1 cellular context compared by ENCODE assay signal in the genomic region with DNA sequence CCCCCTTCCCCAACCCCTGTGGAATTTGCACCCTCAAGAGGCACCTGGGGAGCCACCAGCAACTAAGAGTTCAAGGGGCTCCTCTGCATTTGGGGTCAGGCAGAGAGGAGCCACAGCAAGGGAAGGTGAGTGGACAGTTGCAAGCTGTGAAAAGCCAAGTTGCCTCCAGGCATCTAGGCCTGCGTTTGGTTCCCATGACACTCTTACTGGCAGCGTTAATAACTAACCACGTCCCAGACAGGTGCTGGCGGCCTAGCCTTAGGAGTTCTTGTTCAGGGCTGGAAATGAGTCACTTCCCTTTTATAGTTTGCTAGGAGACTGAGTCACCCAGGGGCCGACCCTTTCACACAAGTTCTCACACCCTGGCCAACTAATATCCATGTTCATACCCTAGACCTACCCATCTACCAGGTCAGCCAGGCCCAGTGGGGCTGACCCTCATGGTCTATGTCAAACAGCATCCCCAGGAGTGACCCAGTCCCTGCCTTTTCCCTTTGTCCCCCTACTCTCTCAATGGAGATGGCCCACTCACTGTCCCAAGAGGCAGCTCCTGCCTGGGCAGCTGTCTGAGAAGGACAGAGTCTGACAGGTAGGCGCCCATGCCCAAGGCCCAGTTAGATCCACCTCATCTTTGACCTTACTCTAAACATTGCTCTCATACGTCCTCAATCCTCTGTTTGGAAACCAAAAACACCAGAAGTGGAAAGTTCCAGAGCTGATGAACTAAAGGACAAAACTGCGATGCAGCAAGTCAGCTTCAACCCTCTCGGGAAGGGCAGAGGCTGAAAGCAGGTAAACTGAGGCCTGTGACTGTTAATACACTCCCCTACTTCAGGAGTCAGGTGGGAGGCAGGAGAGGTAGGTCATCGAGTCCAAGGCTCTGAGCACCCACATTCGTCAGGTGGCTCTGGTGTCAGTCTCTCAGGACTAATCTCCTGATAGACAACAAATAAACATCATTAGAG.
TF ChIP-seq lines count a peak whose summit lies in the region.

No MANE protein-coding gene starts in this region.

TF ChIP-seq in HepG2, 621 proteins besides CTCF, POLR2A, EP300 and RAD21 (continued from another document and continues in another):
- TF ChIP-seq, protein P1, sequence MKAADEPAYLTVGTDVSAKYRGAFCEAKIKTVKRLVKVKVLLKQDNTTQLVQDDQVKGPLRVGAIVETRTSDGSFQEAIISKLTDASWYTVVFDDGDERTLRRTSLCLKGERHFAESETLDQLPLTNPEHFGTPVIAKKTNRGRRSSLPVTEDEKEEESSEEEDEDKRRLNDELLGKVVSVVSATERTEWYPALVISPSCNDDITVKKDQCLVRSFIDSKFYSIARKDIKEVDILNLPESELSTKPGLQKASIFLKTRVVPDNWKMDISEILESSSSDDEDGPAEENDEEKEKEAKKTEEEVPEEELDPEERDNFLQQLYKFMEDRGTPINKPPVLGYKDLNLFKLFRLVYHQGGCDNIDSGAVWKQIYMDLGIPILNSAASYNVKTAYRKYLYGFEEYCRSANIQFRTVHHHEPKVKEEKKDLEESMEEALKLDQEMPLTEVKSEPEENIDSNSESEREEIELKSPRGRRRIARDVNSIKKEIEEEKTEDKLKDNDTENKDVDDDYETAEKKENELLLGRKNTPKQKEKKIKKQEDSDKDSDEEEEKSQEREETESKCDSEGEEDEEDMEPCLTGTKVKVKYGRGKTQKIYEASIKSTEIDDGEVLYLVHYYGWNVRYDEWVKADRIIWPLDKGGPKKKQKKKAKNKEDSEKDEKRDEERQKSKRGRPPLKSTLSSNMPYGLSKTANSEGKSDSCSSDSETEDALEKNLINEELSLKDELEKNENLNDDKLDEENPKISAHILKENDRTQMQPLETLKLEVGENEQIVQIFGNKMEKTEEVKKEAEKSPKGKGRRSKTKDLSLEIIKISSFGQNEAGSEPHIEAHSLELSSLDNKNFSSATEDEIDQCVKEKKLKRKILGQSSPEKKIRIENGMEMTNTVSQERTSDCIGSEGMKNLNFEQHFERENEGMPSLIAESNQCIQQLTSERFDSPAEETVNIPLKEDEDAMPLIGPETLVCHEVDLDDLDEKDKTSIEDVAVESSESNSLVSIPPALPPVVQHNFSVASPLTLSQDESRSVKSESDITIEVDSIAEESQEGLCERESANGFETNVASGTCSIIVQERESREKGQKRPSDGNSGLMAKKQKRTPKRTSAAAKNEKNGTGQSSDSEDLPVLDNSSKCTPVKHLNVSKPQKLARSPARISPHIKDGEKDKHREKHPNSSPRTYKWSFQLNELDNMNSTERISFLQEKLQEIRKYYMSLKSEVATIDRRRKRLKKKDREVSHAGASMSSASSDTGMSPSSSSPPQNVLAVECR (CRISPR knock-in tag; IDR thresholded peaks at IDR 0.05; ENCODE audit: borderline replicate concordance) = peak; percentile 52; the same call in 1 of the 2 replicates
- TF ChIP-seq ZNF333 (CRISPR knock-in tag; IDR thresholded peaks at IDR 0.05; ENCODE audit: borderline replicate concordance) (peak; percentile 73; the same call in 1 of the 2 replicates), TSC22D2 (CRISPR knock-in tag; IDR thresholded peaks at IDR 0.05; ENCODE audit: borderline replicate concordance) (peak; percentile 25; the same call in 1 of the 2 replicates), SP2 (CRISPR knock-in tag; IDR thresholded peaks at IDR 0.05) (no peak), ZKSCAN1 (IDR thresholded peaks at IDR 0.05; ENCODE audit: low read length) (no peak), KAT8 (CRISPR knock-in tag; IDR thresholded peaks at IDR 0.05) (no peak; the same call in 1 of the 2 replicates), HNRNPUL1 (IDR thresholded peaks at IDR 0.05; ENCODE audit: low read depth, low read length) (no peak), KDM4B (CRISPR knock-in tag; IDR thresholded peaks at IDR 0.05) (peak; percentile 78), KDM3A (CRISPR knock-in tag; IDR thresholded peaks at IDR 0.05; ENCODE audit: low read depth) (no peak), ZNF253 (CRISPR knock-in tag; IDR thresholded peaks at IDR 0.05; ENCODE audit: borderline replicate concordance) (0 out of 2 replicates have a peak, but pooled peaks have one; percentile 69), CEBPG (CRISPR knock-in tag; IDR thresholded peaks at IDR 0.05) (peak; percentile 71), SRSF4 (IDR thresholded peaks at IDR 0.05; ENCODE audit: low read depth, low read length, poor library complexity, severe bottlenecking) (no peak), KDM6A (CRISPR knock-in tag; IDR thresholded peaks at IDR 0.05; ENCODE audit: low read depth) (no peak), CHCHD3 (CRISPR knock-in tag; IDR thresholded peaks at IDR 0.05) (no peak), ZNF615 (CRISPR knock-in tag; IDR thresholded peaks at IDR 0.05; ENCODE audit: borderline replicate concordance) (no peak; the same call in 1 of the 2 replicates), REPIN1 (CRISPR knock-in tag; IDR thresholded peaks at IDR 0.05; ENCODE audit: borderline replicate concordance, low read depth) (peak; percentile 36; the same call in 1 of the 2 replicates), ZNF296 (CRISPR knock-in tag; conservative IDR thresholded peaks at IDR 0.05) (no peak), PHF21A (CRISPR knock-in tag; IDR thresholded peaks at IDR 0.05) (peak; percentile 96), SIX1 (CRISPR knock-in tag; IDR thresholded peaks at IDR 0.05; ENCODE audit: borderline replicate concordance) (peak; percentile 50; the same call in 1 of the 2 replicates), ZNF367 (CRISPR knock-in tag; IDR thresholded peaks at IDR 0.05; ENCODE audit: borderline replicate concordance) (no peak), SNAI1 (CRISPR knock-in tag; IDR thresholded peaks at IDR 0.05; ENCODE audit: borderline replicate concordance) (peak; percentile 89; the same call in 1 of the 2 replicates), TBL1XR1 (IDR thresholded peaks at IDR 0.05; ENCODE audit: borderline replicate concordance, low read length, partially characterized antibody) (peak; percentile 11), DNMT3B (CRISPR knock-in tag; conservative IDR thresholded peaks at IDR 0.05) (peak; percentile 64), ERF (CRISPR knock-in tag; IDR thresholded peaks at IDR 0.05) (peak; percentile 87), ZNF207 (IDR thresholded peaks at IDR 0.05; ENCODE audit: borderline replicate concordance) (no peak), MED1 (CRISPR knock-in tag; IDR thresholded peaks at IDR 0.05) (peak; percentile 98), ZKSCAN5 (CRISPR knock-in tag; IDR thresholded peaks at IDR 0.05) (no peak), NFYC (CRISPR knock-in tag; IDR thresholded peaks at IDR 0.05) (no peak), ZBTB42 (CRISPR knock-in tag; IDR thresholded peaks at IDR 0.05) (no peak), TARDBP (CRISPR knock-in tag; IDR thresholded peaks at IDR 0.05) (peak; percentile 81; the same call in 1 of the 2 replicates), RXRB (CRISPR knock-in tag; IDR thresholded peaks at IDR 0.05; ENCODE audit: borderline replicate concordance) (peak; percentile 93), ELF4 (CRISPR knock-in tag; IDR thresholded peaks at IDR 0.05; ENCODE audit: borderline replicate concordance) (0 out of 2 replicates have a peak, but pooled peaks have one; percentile 32), ZNF383 (CRISPR knock-in tag; IDR thresholded peaks at IDR 0.05; ENCODE audit: borderline replicate concordance) (no peak)
- TF ChIP-seq, protein P2, sequence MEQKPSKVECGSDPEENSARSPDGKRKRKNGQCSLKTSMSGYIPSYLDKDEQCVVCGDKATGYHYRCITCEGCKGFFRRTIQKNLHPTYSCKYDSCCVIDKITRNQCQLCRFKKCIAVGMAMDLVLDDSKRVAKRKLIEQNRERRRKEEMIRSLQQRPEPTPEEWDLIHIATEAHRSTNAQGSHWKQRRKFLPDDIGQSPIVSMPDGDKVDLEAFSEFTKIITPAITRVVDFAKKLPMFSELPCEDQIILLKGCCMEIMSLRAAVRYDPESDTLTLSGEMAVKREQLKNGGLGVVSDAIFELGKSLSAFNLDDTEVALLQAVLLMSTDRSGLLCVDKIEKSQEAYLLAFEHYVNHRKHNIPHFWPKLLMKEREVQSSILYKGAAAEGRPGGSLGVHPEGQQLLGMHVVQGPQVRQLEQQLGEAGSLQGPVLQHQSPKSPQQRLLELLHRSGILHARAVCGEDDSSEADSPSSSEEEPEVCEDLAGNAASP (CRISPR knock-in tag; IDR thresholded peaks at IDR 0.05; ENCODE audit: borderline replicate concordance) = 0 out of 2 replicates have a peak, but pooled peaks have one; percentile 78
- TF ChIP-seq, protein P3, sequence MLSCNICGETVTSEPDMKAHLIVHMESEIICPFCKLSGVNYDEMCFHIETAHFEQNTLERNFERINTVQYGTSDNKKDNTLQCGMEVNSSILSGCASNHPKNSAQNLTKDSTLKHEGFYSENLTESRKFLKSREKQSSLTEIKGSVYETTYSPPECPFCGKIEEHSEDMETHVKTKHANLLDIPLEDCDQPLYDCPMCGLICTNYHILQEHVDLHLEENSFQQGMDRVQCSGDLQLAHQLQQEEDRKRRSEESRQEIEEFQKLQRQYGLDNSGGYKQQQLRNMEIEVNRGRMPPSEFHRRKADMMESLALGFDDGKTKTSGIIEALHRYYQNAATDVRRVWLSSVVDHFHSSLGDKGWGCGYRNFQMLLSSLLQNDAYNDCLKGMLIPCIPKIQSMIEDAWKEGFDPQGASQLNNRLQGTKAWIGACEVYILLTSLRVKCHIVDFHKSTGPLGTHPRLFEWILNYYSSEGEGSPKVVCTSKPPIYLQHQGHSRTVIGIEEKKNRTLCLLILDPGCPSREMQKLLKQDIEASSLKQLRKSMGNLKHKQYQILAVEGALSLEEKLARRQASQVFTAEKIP (CRISPR knock-in tag; IDR thresholded peaks at IDR 0.05; ENCODE audit: borderline replicate concordance) = no peak
- TF ChIP-seq, protein P4, sequence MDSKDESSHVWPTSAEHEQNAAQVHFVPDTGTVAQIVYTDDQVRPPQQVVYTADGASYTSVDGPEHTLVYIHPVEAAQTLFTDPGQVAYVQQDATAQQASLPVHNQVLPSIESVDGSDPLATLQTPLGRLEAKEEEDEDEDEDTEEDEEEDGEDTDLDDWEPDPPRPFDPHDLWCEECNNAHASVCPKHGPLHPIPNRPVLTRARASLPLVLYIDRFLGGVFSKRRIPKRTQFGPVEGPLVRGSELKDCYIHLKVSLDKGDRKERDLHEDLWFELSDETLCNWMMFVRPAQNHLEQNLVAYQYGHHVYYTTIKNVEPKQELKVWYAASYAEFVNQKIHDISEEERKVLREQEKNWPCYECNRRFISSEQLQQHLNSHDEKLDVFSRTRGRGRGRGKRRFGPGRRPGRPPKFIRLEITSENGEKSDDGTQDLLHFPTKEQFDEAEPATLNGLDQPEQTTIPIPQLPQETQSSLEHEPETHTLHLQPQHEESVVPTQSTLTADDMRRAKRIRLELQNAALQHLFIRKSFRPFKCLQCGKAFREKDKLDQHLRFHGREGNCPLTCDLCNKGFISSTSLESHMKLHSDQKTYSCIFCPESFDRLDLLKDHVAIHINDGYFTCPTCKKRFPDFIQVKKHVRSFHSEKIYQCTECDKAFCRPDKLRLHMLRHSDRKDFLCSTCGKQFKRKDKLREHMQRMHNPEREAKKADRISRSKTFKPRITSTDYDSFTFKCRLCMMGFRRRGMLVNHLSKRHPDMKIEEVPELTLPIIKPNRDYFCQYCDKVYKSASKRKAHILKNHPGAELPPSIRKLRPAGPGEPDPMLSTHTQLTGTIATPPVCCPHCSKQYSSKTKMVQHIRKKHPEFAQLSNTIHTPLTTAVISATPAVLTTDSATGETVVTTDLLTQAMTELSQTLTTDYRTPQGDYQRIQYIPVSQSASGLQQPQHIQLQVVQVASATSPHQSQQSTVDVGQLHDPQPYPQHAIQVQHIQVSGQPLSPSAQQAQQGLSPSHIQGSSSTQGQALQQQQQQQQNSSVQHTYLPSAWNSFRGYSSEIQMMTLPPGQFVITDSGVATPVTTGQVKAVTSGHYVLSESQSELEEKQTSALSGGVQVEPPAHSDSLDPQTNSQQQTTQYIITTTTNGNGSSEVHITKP (CRISPR knock-in tag; IDR thresholded peaks at IDR 0.05; ENCODE audit: low read depth) = peak; percentile 80
- TF ChIP-seq, protein P5, sequence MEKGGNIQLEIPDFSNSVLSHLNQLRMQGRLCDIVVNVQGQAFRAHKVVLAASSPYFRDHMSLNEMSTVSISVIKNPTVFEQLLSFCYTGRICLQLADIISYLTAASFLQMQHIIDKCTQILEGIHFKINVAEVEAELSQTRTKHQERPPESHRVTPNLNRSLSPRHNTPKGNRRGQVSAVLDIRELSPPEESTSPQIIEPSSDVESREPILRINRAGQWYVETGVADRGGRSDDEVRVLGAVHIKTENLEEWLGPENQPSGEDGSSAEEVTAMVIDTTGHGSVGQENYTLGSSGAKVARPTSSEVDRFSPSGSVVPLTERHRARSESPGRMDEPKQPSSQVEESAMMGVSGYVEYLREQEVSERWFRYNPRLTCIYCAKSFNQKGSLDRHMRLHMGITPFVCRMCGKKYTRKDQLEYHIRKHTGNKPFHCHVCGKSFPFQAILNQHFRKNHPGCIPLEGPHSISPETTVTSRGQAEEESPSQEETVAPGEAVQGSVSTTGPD (CRISPR knock-in tag; IDR thresholded peaks at IDR 0.05) = peak; percentile 88
- TF ChIP-seq, protein P6, sequence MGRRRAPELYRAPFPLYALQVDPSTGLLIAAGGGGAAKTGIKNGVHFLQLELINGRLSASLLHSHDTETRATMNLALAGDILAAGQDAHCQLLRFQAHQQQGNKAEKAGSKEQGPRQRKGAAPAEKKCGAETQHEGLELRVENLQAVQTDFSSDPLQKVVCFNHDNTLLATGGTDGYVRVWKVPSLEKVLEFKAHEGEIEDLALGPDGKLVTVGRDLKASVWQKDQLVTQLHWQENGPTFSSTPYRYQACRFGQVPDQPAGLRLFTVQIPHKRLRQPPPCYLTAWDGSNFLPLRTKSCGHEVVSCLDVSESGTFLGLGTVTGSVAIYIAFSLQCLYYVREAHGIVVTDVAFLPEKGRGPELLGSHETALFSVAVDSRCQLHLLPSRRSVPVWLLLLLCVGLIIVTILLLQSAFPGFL (CRISPR knock-in tag; IDR thresholded peaks at IDR 0.05) = no peak
- TF ChIP-seq, protein P7, sequence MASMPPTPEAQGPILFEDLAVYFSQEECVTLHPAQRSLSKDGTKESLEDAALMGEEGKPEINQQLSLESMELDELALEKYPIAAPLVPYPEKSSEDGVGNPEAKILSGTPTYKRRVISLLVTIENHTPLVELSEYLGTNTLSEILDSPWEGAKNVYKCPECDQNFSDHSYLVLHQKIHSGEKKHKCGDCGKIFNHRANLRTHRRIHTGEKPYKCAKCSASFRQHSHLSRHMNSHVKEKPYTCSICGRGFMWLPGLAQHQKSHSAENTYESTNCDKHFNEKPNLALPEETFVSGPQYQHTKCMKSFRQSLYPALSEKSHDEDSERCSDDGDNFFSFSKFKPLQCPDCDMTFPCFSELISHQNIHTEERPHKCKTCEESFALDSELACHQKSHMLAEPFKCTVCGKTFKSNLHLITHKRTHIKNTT (CRISPR knock-in tag; IDR thresholded peaks at IDR 0.05) = no peak
- TF ChIP-seq, protein P8, sequence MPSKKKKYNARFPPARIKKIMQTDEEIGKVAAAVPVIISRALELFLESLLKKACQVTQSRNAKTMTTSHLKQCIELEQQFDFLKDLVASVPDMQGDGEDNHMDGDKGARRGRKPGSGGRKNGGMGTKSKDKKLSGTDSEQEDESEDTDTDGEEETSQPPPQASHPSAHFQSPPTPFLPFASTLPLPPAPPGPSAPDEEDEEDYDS (CRISPR knock-in tag; IDR thresholded peaks at IDR 0.05) = peak; percentile 96
